In the genomic region with DNA sequence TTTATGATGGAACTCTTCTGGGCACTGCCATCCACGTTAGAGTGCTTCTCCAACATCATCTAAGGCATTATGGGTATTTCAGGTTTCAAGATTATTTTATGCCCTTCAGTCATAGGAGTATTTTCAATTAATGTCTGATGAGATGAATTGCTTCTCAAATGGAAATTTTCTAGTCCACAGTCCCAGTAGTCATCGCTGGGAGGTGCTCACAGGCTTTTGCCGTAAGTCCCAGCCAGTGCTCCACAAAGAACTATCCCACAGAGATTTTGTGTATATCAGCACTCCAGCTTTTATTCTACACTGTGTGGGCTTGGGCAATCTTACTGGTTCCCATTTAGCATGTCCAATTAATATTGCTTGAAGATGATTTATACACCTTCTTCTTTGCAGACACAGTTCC, we compare ENCODE assay signal across 1 cellular context.
TF ChIP-seq lines count a peak whose summit lies in the region.

No MANE protein-coding gene starts in this region.

TF ChIP-seq in H1, 55 proteins besides CTCF, POLR2A, EP300 and RAD21 (continued from another document):
- TF ChIP-seq EZH2 (IDR thresholded peaks at IDR 0.05; ENCODE audit: low read depth, low read length, severe bottlenecking) (no peak), ASH2L (IDR thresholded peaks at IDR 0.05; ENCODE audit: low read length) (no peak)
